Comparison of ENCODE assay signal across 11 cellular contexts in the genomic region with DNA sequence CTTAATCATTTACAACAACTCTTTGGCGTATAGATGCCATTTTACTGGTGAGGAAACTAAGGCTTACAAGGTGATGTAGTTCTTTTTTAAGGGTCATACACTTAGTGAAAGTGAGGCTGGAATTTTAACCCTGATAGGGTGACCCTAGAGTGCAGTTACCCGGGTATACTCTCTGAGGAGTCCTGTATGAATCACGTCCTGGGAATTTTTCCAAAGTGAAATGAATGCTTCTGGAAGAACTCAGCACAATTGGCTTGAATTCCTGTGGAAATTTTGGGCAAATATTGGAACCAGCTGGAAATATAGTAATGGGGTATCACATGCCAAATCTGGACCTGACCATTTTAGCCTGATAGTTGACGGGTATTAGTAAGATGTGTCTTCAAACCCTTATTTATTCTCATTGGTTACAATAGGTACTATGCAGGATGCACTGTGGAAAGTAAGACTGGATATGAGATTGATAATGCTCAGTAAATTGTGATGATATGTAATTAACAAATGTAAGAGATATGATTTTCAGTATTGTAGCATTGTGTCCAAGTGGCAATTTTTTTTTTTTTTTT. TPM values are rescaled to one million over a fixed set of nuclear protein-coding genes. Genes with fewer than 3 reads are reported as not detected.
DNase-seq lines count a peak whose midpoint lies in the region; FAIRE-seq and TF ChIP-seq lines count a peak whose summit lies in the region.
"Had no signal": no experiment of that assay in that cellular context is flagged by ENCODE, and none has a peak within 500 bp of the region (broad histone marks: within the 10 kb centered on the region; RNA-seq: fewer than 3 reads in every experiment).

No MANE protein-coding gene starts in this region.

- H3K27ac ChIP-seq in endothelial cell of umbilical vein (ENCODE audit: insufficient read depth, low read depth, low read length) = peak overlapping the region; percentile 13
- H3K27ac ChIP-seq: lower lobe of right lung had no signal

- H3K9me1 ChIP-seq in endothelial cell of umbilical vein (replicated peaks; ENCODE audit: control insufficient read depth, extremely low read depth, insufficient read depth, low read length) = no peaks in the 10 kb centered on the region

- no peak overlapping the region for H3K9ac ChIP-seq in endothelial cell of umbilical vein (replicated peaks; ENCODE audit: extremely low read depth, insufficient read depth, low read length)

- no peak overlapping the region for H2AFZ ChIP-seq in endothelial cell of umbilical vein (ENCODE audit: low read depth, low read length)

- H3K9me3 Mint-ChIP-seq in progenitor cell of endocrine pancreas (ENCODE audit: low read depth) = no peaks in the 10 kb centered on the region
- H3K9me3 Mint-ChIP-seq: T-helper 1 cell treated with Interleukin-12 subunit alpha and Interleukin-12 subunit beta and Interleukin-4 antibody, amounts not matched to agents 30 μg/mL and 1 μg/mL, for 36 hours had no signal

- H3K27me3 Mint-ChIP-seq in progenitor cell of endocrine pancreas = no peaks in the 10 kb centered on the region

- FAIRE-seq in endothelial cell of umbilical vein (lab: Jason Lieb, UNC) = peak; percentile 74

- no peak overlapping the region for H3K4me3 Mint-ChIP-seq in progenitor cell of endocrine pancreas (ENCODE audit: low read depth)
- H3K4me3 Mint-ChIP-seq: T-helper 1 cell treated with Interleukin-12 subunit alpha and Interleukin-12 subunit beta and Interleukin-4 antibody, amounts not matched to agents 30 μg/mL and 1 μg/mL, for 36 hours had no signal

- dilution Hi-C loops in endothelial cell of umbilical vein (cut with MboI; ENCODE audit: extremely low pct_ligation_motif_present, low sequenced_read_pairs) = no loop called here

- H3K27me3 ChIP-seq in endothelial cell of umbilical vein (ENCODE audit: control insufficient read depth in 2 of 2, insufficient read depth in 2 of 2, low read length in 2 of 2) = no peaks in the 10 kb centered on the region

- no peak overlapping the region for H3K27ac Mint-ChIP-seq in progenitor cell of endocrine pancreas
- H3K27ac Mint-ChIP-seq: T-helper 1 cell treated with Interleukin-12 subunit alpha and Interleukin-12 subunit beta and Interleukin-4 antibody, amounts not matched to agents 30 μg/mL and 1 μg/mL, for 36 hours had no signal

- POLR2A ChIA-PET in endothelial cell of umbilical vein (lab: Charles Lee) = interaction anchor here (1.4 kb wide), 1 partner anchor 15 kb away, joined by 5 read pairs; a partner anchor contains a TSS

- no peak overlapping the region for H3K4me3 ChIP-seq in endothelial cell of umbilical vein (replicated peaks in 1 of 3; ENCODE audit: insufficient read depth in 1 of 3, low read depth in 1 of 3, low read length in 3 of 3)
- H3K4me3 ChIP-seq: lower lobe of right lung had no signal

- no TSS peak for BruUV-seq in endothelial cell of umbilical vein (replicated peaks; lab: Mats Ljungman, UMichigan)

- H3K4me1 ChIP-seq in endothelial cell of umbilical vein (ENCODE audit: control insufficient read depth, extremely low read depth, insufficient read depth, low read length) = peaks cover 49% of the 10 kb centered on the region

- no peaks in the 10 kb centered on the region for H4K20me1 ChIP-seq in endothelial cell of umbilical vein (replicated peaks; ENCODE audit: control insufficient read depth, extremely low read depth, insufficient read depth, low read length)

- H3K79me2 ChIP-seq in endothelial cell of umbilical vein (ENCODE audit: control insufficient read depth, insufficient read depth, low read length) = peaks cover 34% of the 10 kb centered on the region

- peak overlapping the region; percentile 61 for H3K4me2 ChIP-seq in endothelial cell of umbilical vein (ENCODE audit: insufficient read depth, low read length)

- in situ Hi-C loops in GM13977 (cut with MboI; ENCODE audit: low pct_unique_long_range_greater_than_20kb, low sequenced_read_pairs, unreplicated experiment) = loop anchor here (25.0 kb wide), 1 partner anchor 363 kb away; no protein-coding TSS in a partner anchor

- no peak for TF ChIP-seq POLR2A in endothelial cell of umbilical vein (IDR thresholded peaks at IDR 0.05; ENCODE audit: low read depth, low read length)

- H3K36me3 Mint-ChIP-seq in progenitor cell of endocrine pancreas (ENCODE audit: insufficient read depth) = peaks cover 45% of the 10 kb centered on the region

- H3K4me1 Mint-ChIP-seq in progenitor cell of endocrine pancreas (ENCODE audit: low read depth) = no peaks in the 10 kb centered on the region

- CTCF ChIA-PET in endothelial cell of umbilical vein (lab: Charles Lee) = interaction anchor here (2.1 to 2.2 kb wide), 2 partner anchors 10 to 111 kb away, joined by 10 to 20 read pairs; no protein-coding TSS in a partner anchor

- no peaks in the 10 kb centered on the region for H3K9me3 ChIP-seq in endothelial cell of umbilical vein (replicated peaks; ENCODE audit: control insufficient read depth, insufficient read depth, low read length)
- H3K9me3 ChIP-seq: lower lobe of right lung had no signal

- TF ChIP-seq CTCF in endothelial cell of umbilical vein (IDR thresholded peaks at IDR 0.05; ENCODE audit: extremely low read depth in 1 of 2, insufficient read depth in 1 of 2, low read depth in 1 of 2, low read length in 2 of 2) = no peak
- TF ChIP-seq CTCF in GM13977 (IDR thresholded peaks at IDR 0.05; ENCODE audit: extremely low read depth, insufficient read depth, missing control alignments) = no peak
- no peak for TF ChIP-seq CTCF in progenitor cell of endocrine pancreas (IDR thresholded peaks at IDR 0.05; ENCODE audit: unreplicated experiment)

- peaks cover 0 to 4% of the 10 kb centered on the region in 2 experiments for H3K36me3 ChIP-seq in endothelial cell of umbilical vein (ENCODE audit: control insufficient read depth in 2 of 2, extremely low read depth in 1 of 2, insufficient read depth in 2 of 2, low read length in 2 of 2)

- DNase-seq in AG08395 (ENCODE audit: low spot score) (peak; percentile 92), NCI-H226 (peak; percentile 89), endothelial cell of umbilical vein (ENCODE audit: low read depth, low spot score) (peak; percentile 81), medulla oblongata (ENCODE audit: extremely low spot score) (peak; percentile 20), AML-193 (lab: John Stamatoyannopoulos, UW) (no peak), GM13977 (ENCODE audit: low spot score) (no peak), progenitor cell of endocrine pancreas (ENCODE audit: low spot score, unreplicated experiment) (no peak), NCI-H2029 (lab: John Stamatoyannopoulos, UW) (no peak)
- DNase-seq: lower lobe of right lung; stimulated activated CD4-positive, alpha-beta T cell treated with anti-CD3 and anti-CD28 coated beads, Interleukin-12 subunit alpha, Interleukin-12 subunit beta, amount 100 ng/mL, for 4 hours had no signal

- intact Hi-C loops in endothelial cell of umbilical vein (cut with micrococcal nuclease) = no loop called here

TF ChIP-seq in endothelial cell of umbilical vein, 7 proteins besides CTCF, POLR2A, EP300 and RAD21:
- TF ChIP-seq GATA2 (IDR thresholded peaks at IDR 0.05; ENCODE audit: insufficient read depth, insufficient read length, low read depth, low read length) (peak; percentile 11), EZH2 (IDR thresholded peaks at IDR 0.05; ENCODE audit: borderline replicate concordance, low read depth, low read length, severe bottlenecking) (no peak), JUN (IDR thresholded peaks at IDR 0.05; ENCODE audit: borderline replicate concordance, insufficient read depth, insufficient read length, low read depth) (peak; percentile 75), FOS (IDR thresholded peaks at IDR 0.05; ENCODE audit: borderline replicate concordance, insufficient read depth, low read length) (peak; percentile 70)

RNA-seq across cellular contexts. Expression of a gene that starts 14.8 kb away (rescaled TPM):
- 246 and 252 TPM in 2 replicates for total RNA-seq in endothelial cell of umbilical vein
- 43.1 and 60.1 TPM in 2 replicates for polyA plus RNA-seq in endothelial cell of umbilical vein
- 83.0 and 115 TPM in 2 replicates for polyA plus RNA-seq in endothelial cell of umbilical vein (2011; cell fraction: cytosol; rRNA removed)
- 50.0 and 102 TPM in 2 replicates for polyA plus RNA-seq in endothelial cell of umbilical vein (2011; cell fraction: nucleus; rRNA removed)
- polyA plus RNA-seq in endothelial cell of umbilical vein (2012) = 175 and 257 TPM in 2 replicates
- 22.6 and 35.1 TPM in 2 replicates for polyA minus RNA-seq in endothelial cell of umbilical vein
- 34.0 TPM for polyA minus RNA-seq in endothelial cell of umbilical vein (2011; cell fraction: cytosol; rRNA and poly(A)+ RNA removed)
- 97.5 and 126 TPM in 2 replicates for polyA minus RNA-seq in endothelial cell of umbilical vein (2011; cell fraction: nucleus; rRNA and poly(A)+ RNA removed)
- 210 and 211 TPM in 2 replicates for total RNA-seq in progenitor cell of endocrine pancreas

Comparison
In these comparisons a context has a peak if more than half of its experiments do, and no peak if none do; other contexts are left out.
1. DNase-seq: peak in AG08395 (single experiment), NCI-H226 (single experiment), endothelial cell of umbilical vein (single experiment) and medulla oblongata (single experiment); none in AML-193 (0 of 2), GM13977 (single experiment), progenitor cell of endocrine pancreas (single experiment) and NCI-H2029 (single experiment).